8 cellular contexts compared by ENCODE assay signal in genomic region chr20:56629464-56630085, GRCh38. TPM values are rescaled to one million over a fixed set of nuclear protein-coding genes. Genes with fewer than 3 reads are reported as not detected.
DNase-seq lines count a peak whose midpoint lies in the region; ATAC-seq lines count a peak whose summit lies in the region.

No MANE protein-coding gene starts in this region.

- H4K91ac ChIP-seq in neuronal stem cell (ENCODE audit: low read depth, low read length, poor library complexity) = no peak overlapping the region

- H4K8ac ChIP-seq in neuronal stem cell (ENCODE audit: low read depth, low read length) = no peak overlapping the region

- H3K4me2 ChIP-seq in BLaER1 (peak overlapping the region; percentile 60), neuronal stem cell (ENCODE audit: insufficient read depth, low read length, poor library complexity, severe bottlenecking) (peak overlapping the region; percentile 86)

- under 1% methylated on average over 39 of the region's 39 CpGs for WGBS in HUES64
- WGBS in ectodermal cell, 2 experiments = 0% methylated on average over 39 of the region's 39 CpGs
- WGBS in neuronal stem cell (ENCODE audit: extremely low coverage in 2 of 2, insufficient read length in 2 of 2, insufficient replicate concordance in 1 of 2), 2 donors = no CpG with 5 or more reads among the region's 39 CpGs

- H3K27me3 ChIP-seq in BLaER1 (peaks cover 100% of the 10 kb centered on the region), HUES64 (ENCODE audit: insufficient read depth, low read length) (peaks cover 79% of the 10 kb centered on the region), ectodermal cell (ENCODE audit: control insufficient read depth, insufficient read depth, low read length, poor library complexity, severe bottlenecking) (peaks cover 80% of the 10 kb centered on the region), neuronal stem cell (ENCODE audit: control insufficient read depth in 3 of 3, insufficient read depth in 3 of 3, low read depth in 1 of 3, low read length in 3 of 3) (peaks cover 66 to 99% (median 90%) of the 10 kb centered on the region in 3 experiments)

- no peak overlapping the region for H2BK120ac ChIP-seq in neuronal stem cell (ENCODE audit: low read depth, low read length)

- H2AK5ac ChIP-seq in neuronal stem cell (ENCODE audit: low read depth, low read length) = peak overlapping the region; percentile 1

- peak overlapping the region; percentile 68 for H2AFZ ChIP-seq in neuronal stem cell (ENCODE audit: low read length)

- H3K4me3 ChIP-seq in BLaER1 (peak overlapping the region; percentile 51), HUES64 (ENCODE audit: low read length) (peak overlapping the region; percentile 87), ectodermal cell (ENCODE audit: insufficient read depth, low read depth, low read length) (peak overlapping the region; percentile 47), neuronal stem cell (ENCODE audit: low read length in 2 of 2) (peak overlapping the region in 1 of 2 donors; percentile 73)

- peak overlapping the region; percentile 78 for H3K18ac ChIP-seq in neuronal stem cell (ENCODE audit: low read length)

- ATAC-seq in HG02798 (IDR thresholded peaks at IDR 0.05; ENCODE audit: poor library complexity, unreplicated experiment) = no peak

- H4K20me1 ChIP-seq in BLaER1 = peaks cover 99% of the 10 kb centered on the region

- H3K14ac ChIP-seq in neuronal stem cell (ENCODE audit: low read length) = no peak overlapping the region

- H2BK5ac ChIP-seq in neuronal stem cell (ENCODE audit: low read length) = no peak overlapping the region

- peaks cover 42% of the 10 kb centered on the region for H3K9me3 ChIP-seq in BLaER1
- H3K9me3 ChIP-seq in HUES64 (ENCODE audit: insufficient read depth, low read depth, low read length) = no peaks in the 10 kb centered on the region
- no peaks in the 10 kb centered on the region for H3K9me3 ChIP-seq in ectodermal cell (ENCODE audit: control insufficient read depth, low read length)
- H3K9me3 ChIP-seq in neuronal stem cell (replicated peaks in 1 of 2; ENCODE audit: control insufficient read depth in 2 of 2, insufficient read depth in 1 of 2, low read depth in 1 of 2, low read length in 2 of 2) = no peaks in the 10 kb centered on the region

- H2BK12ac ChIP-seq in neuronal stem cell (ENCODE audit: low read length) = peak overlapping the region; percentile 1

- no peak overlapping the region for H3K9ac ChIP-seq in BLaER1
- peak overlapping the region; percentile 61 for H3K9ac ChIP-seq in HUES64 (ENCODE audit: low read depth, low read length)
- H3K9ac ChIP-seq in neuronal stem cell (ENCODE audit: low read depth, low read length, poor library complexity) = peak overlapping the region; percentile 72

- H3K4ac ChIP-seq in neuronal stem cell (ENCODE audit: low read length) = no peak overlapping the region

- H3K36me3 ChIP-seq in BLaER1 (no peaks in the 10 kb centered on the region), HUES64 (ENCODE audit: insufficient read depth, low read length) (peaks cover 22% of the 10 kb centered on the region), ectodermal cell (ENCODE audit: control insufficient read depth, insufficient read depth, low read length) (no peaks in the 10 kb centered on the region), neuronal stem cell (replicated peaks in 1 of 2; ENCODE audit: control insufficient read depth in 2 of 2, insufficient read depth in 2 of 2, low read length in 2 of 2) (no peaks in the 10 kb centered on the region)

- peak overlapping the region; percentile 75 for H2BK15ac ChIP-seq in neuronal stem cell (ENCODE audit: low read length)

- peak overlapping the region; percentile 38 for H3K23ac ChIP-seq in neuronal stem cell (ENCODE audit: low read depth, low read length, poor library complexity)

- no peak overlapping the region for H3K27ac ChIP-seq in BLaER1
- H3K27ac ChIP-seq in HUES64 (ENCODE audit: low read depth, low read length) = no peak overlapping the region; the same call in 1 of the 2 replicates
- no peak overlapping the region for H3K27ac ChIP-seq in ectodermal cell (ENCODE audit: insufficient read depth, low read depth, low read length, poor library complexity, severe bottlenecking)
- H3K27ac ChIP-seq in neuronal stem cell (replicated peaks; ENCODE audit: low read length) = no peak overlapping the region
- H3K27ac ChIP-seq in caudate nucleus (ENCODE audit: low read depth, low read length) = no peak overlapping the region

- H3K79me1 ChIP-seq in neuronal stem cell (ENCODE audit: low read depth, low read length) = no peaks in the 10 kb centered on the region

- H3K4me1 ChIP-seq in BLaER1 (peaks cover 34% of the 10 kb centered on the region), HUES64 (ENCODE audit: insufficient read depth, low read length) (peaks cover 43% of the 10 kb centered on the region), ectodermal cell (ENCODE audit: control insufficient read depth, insufficient read depth, low read length) (peaks cover 36% of the 10 kb centered on the region), neuronal stem cell (ENCODE audit: control insufficient read depth in 2 of 2, insufficient read depth in 1 of 2, low read depth in 1 of 2, low read length in 2 of 2) (peaks cover 0 to 21% of the 10 kb centered on the region in 2 donors)

- no peak for DNase-seq in neuronal stem cell (ENCODE audit: low spot score)
- no peak for DNase-seq in caudate nucleus (lab: John Stamatoyannopoulos, UW)
- no peak for DNase-seq in activated CD4-positive, alpha-beta T cell treated with anti-CD3 and anti-CD28 coated beads, Interleukin-2, amount 50 U/mL, for 4 hours
- no peak for DNase-seq in activated CD4-positive, alpha-beta T cell treated with anti-CD3 and anti-CD28 coated beads, Interleukin-2, amount 50 U/mL, for 1 hour

RNA-seq across cellular contexts. Expression of gene TFAP2C, which starts 0.5 kb away (rescaled TPM):
- polyA plus RNA-seq in HUES64 (2013, experiment 1 of 2) = 5.8 TPM
- polyA plus RNA-seq in HUES64 (2013, experiment 2 of 2) = 5.5 TPM
- polyA plus RNA-seq in ectodermal cell (2013, experiment 1 of 4) = 35.8 TPM
- 38.5 TPM for polyA plus RNA-seq in ectodermal cell (2013, experiment 2 of 4)
- 24.6 TPM for polyA plus RNA-seq in ectodermal cell (2013, experiment 3 of 4)
- 24.5 TPM for polyA plus RNA-seq in ectodermal cell (2013, experiment 4 of 4)
- 0.07 TPM for polyA plus RNA-seq in neuronal stem cell (2013, experiment 1 of 2)
- polyA plus RNA-seq in neuronal stem cell (2013, experiment 2 of 2) = 0.08 TPM
